In the genomic region with DNA sequence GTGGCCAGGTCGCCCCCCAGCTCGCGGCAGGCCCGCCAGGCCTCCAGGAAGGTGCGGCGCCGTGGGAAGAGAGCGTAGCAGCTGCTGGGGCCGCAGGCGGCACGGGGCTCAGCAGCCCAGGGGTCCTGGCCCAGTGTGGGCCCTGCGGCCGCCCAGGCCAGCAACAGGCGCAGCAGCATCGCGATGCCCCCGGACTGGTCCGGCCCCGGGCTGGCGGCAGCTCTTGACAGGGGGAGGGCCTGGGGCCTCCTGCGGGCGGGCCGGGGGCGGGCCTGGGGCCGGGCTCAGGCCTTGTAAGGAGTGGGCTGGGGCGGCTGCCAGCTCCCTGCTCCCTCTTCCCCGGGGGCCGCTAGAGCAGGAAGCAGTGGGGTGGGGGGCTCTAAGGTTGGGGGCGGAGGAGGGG, we compare ENCODE assay signal across 8 cellular contexts. TPM values are rescaled to one million over a fixed set of nuclear protein-coding genes. Genes with fewer than 3 reads are reported as not detected.
DNase-seq lines count a peak whose midpoint lies in the region; ATAC-seq, FAIRE-seq and TF ChIP-seq lines count a peak whose summit lies in the region.

A gene with protein sequence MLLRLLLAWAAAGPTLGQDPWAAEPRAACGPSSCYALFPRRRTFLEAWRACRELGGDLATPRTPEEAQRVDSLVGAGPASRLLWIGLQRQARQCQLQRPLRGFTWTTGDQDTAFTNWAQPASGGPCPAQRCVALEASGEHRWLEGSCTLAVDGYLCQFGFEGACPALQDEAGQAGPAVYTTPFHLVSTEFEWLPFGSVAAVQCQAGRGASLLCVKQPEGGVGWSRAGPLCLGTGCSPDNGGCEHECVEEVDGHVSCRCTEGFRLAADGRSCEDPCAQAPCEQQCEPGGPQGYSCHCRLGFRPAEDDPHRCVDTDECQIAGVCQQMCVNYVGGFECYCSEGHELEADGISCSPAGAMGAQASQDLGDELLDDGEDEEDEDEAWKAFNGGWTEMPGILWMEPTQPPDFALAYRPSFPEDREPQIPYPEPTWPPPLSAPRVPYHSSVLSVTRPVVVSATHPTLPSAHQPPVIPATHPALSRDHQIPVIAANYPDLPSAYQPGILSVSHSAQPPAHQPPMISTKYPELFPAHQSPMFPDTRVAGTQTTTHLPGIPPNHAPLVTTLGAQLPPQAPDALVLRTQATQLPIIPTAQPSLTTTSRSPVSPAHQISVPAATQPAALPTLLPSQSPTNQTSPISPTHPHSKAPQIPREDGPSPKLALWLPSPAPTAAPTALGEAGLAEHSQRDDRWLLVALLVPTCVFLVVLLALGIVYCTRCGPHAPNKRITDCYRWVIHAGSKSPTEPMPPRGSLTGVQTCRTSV (minus strand): TSS at position 196 of the 403 bp plus-strand sequence. CDS start 17 bp downstream, at position 179.

- intact Hi-C loops in esophagus muscularis mucosa (cut with DNase I), result no loop called here

- no peak for FAIRE-seq in H54 (lab: Jason Lieb, UNC)

- no peaks in the 10 kb centered on the region for H3K79me2 ChIP-seq in OCI-LY1 (ENCODE audit: insufficient read depth, low read length)

- peak within 1 kb of the TSS; percentile 99 to 100 (median 100) for H3K27ac Mint-ChIP-seq in nephron

- peak within 1 kb of the TSS; percentile 89 to 92 (median 91) for H3K4me3 Mint-ChIP-seq in nephron

- peaks cover 43% of the 10 kb centered on the region for H3K4me1 Mint-ChIP-seq in nephron

- H3K4me1 ChIP-seq in OCI-LY1 (ENCODE audit: insufficient read depth, low read length, severe bottlenecking) (peaks cover 40% of the 10 kb centered on the region), esophagus muscularis mucosa (peaks cover 41 to 75% (median 71%) of the 10 kb centered on the region in 4 donors)

- no peaks in the 10 kb centered on the region for H3F3A ChIP-seq in OCI-LY1 (ENCODE audit: insufficient read depth, low read length)

- H3K36me3 Mint-ChIP-seq in nephron (ENCODE audit: low read depth), result peaks cover 4% of the 10 kb centered on the region

- H3K4me2 ChIP-seq in OCI-LY1 (ENCODE audit: low read length), result peak within 1 kb of the TSS; percentile 65

- no CpG with 5 or more reads among the region's 29 CpGs for WGBS in esophagus muscularis mucosa

- peak; percentile 72 for DNase-seq in AG09319 (ENCODE audit: extremely low read depth, low read depth)
- no peak for DNase-seq in esophagus muscularis mucosa (ENCODE audit: extremely low spot score)
- no peak for DNase-seq in H54 (ENCODE audit: insufficient read length, low spot score)
- no peak for DNase-seq in NK-92 treated with Interleukin-12 subunit alpha and Interleukin-12 subunit beta, amount 100 ng/mL, for 24 hours (lab: John Stamatoyannopoulos, UW)
- no peak for DNase-seq in SIG-M5 (lab: John Stamatoyannopoulos, UW)

- H3K4me3 ChIP-seq in OCI-LY1 (ENCODE audit: low read depth, low read length, poor library complexity, severe bottlenecking), result peak within 1 kb of the TSS; percentile 19
- peak within 1 kb of the TSS; percentile 59 to 75 (median 62) for H3K4me3 ChIP-seq in esophagus muscularis mucosa

- H3K9ac ChIP-seq in OCI-LY1 (ENCODE audit: low read length), result peak within 1 kb of the TSS; percentile 62

- no peaks in the 10 kb centered on the region for H4K20me1 ChIP-seq in OCI-LY1 (ENCODE audit: insufficient read depth, low read length)

- peaks cover 8% of the 10 kb centered on the region for H3K27me3 Mint-ChIP-seq in nephron (ENCODE audit: low read depth)

- ATAC-seq in HG02798 (IDR thresholded peaks at IDR 0.05; ENCODE audit: poor library complexity, unreplicated experiment), result no peak

- H2AFZ ChIP-seq in OCI-LY1 (ENCODE audit: low read length), result no peak within 1 kb of the TSS

- no peaks in the 10 kb centered on the region for H3K36me3 ChIP-seq in OCI-LY1 (ENCODE audit: insufficient read depth, low read length)
- no peaks in the 10 kb centered on the region for H3K36me3 ChIP-seq in esophagus muscularis mucosa

- H3K9me2 ChIP-seq in OCI-LY1 (ENCODE audit: low read depth, low read length), result no peaks in the 10 kb centered on the region

- TF ChIP-seq POLR2A in esophagus muscularis mucosa (IDR thresholded peaks at IDR 0.05; ENCODE audit: low read depth) (no peak), H54 (IDR thresholded peaks at IDR 0.05; ENCODE audit: low read depth, low read length) (no peak)

- peaks cover 8% of the 10 kb centered on the region for H3K9me3 Mint-ChIP-seq in nephron

- H3K27ac ChIP-seq in OCI-LY1 (ENCODE audit: low read depth, low read length, poor library complexity, severe bottlenecking), result peak within 1 kb of the TSS; percentile 91
- peak within 1 kb of the TSS; percentile 83 to 95 (median 89) for H3K27ac ChIP-seq in esophagus muscularis mucosa (replicated peaks in 1 of 4)

- H3K9me3 ChIP-seq in OCI-LY1 (ENCODE audit: low read length) (no peaks in the 10 kb centered on the region), esophagus muscularis mucosa (no peaks in the 10 kb centered on the region)

- no peak for TF ChIP-seq EP300 in esophagus muscularis mucosa (IDR thresholded peaks at IDR 0.05)

- H3K27me3 ChIP-seq in OCI-LY1 (ENCODE audit: insufficient read depth, low read length) (no peaks in the 10 kb centered on the region), esophagus muscularis mucosa (peaks cover 0 to 8% (median 0%) of the 10 kb centered on the region in 4 donors)

- TF ChIP-seq CTCF in AG09319 (IDR thresholded peaks at IDR 0.05; ENCODE audit: low read depth, low read length) (no peak), OCI-LY1 (IDR thresholded peaks at IDR 0.05; ENCODE audit: low read length) (no peak), esophagus muscularis mucosa (IDR thresholded peaks at IDR 0.05) (no peak), nephron (IDR thresholded peaks at IDR 0.05; ENCODE audit: unreplicated experiment in 3 of 3) (no peak)

RNA-seq across cellular contexts. Expression of the gene that starts here (rescaled TPM):
- total RNA-seq in esophagus muscularis mucosa, result 10 to 100 TPM; 23.0 to 83.8 (median 33.0) TPM
